In genomic region chr16:31143036-31143888, GRCh38 we compare ENCODE assay signal across 9 cellular contexts. TPM values are rescaled to one million over a fixed set of nuclear protein-coding genes. Genes with fewer than 3 reads are reported as not detected.
DNase-seq lines count a peak whose midpoint lies in the region; ATAC-seq, FAIRE-seq and TF ChIP-seq lines count a peak whose summit lies in the region.
"Had no signal": no experiment of that assay in that cellular context is flagged by ENCODE, and none has a peak within 500 bp of the region (broad histone marks: within the 10 kb centered on the region; RNA-seq: fewer than 3 reads in every experiment).

No MANE protein-coding gene starts in this region.

- H3K4me1 Mint-ChIP-seq in GM23338 (peaks cover 34% of the 10 kb centered on the region), T-helper 17 cell (peaks cover 11% of the 10 kb centered on the region)

- no peaks in the 10 kb centered on the region for H4K20me1 ChIP-seq in GM23338 (replicated peaks; ENCODE audit: insufficient read depth)

- H3K36me3 Mint-ChIP-seq in GM23338 (ENCODE audit: low read depth), result no peaks in the 10 kb centered on the region; the same call in 2 of the 3 replicates
- H3K36me3 Mint-ChIP-seq in T-helper 17 cell (ENCODE audit: low read depth), result no peaks in the 10 kb centered on the region

- H3K9me2 ChIP-seq in GM23338 (ENCODE audit: insufficient read depth), result no peaks in the 10 kb centered on the region

- no peaks in the 10 kb centered on the region for H3K9me3 ChIP-seq in T-helper 17 cell (ENCODE audit: control insufficient read depth, low read length, poor library complexity, severe bottlenecking)
- no peaks in the 10 kb centered on the region for H3K9me3 ChIP-seq in small intestine (ENCODE audit: control insufficient read depth, low read depth)

- peak overlapping the region; percentile 87 for H2AFZ ChIP-seq in GM23338

- peaks cover 25% of the 10 kb centered on the region for H3K4me1 ChIP-seq in GM23338 (ENCODE audit: insufficient read depth)
- peaks cover 4 to 8% of the 10 kb centered on the region in 2 donors for H3K4me1 ChIP-seq in small intestine (ENCODE audit: control insufficient read depth in 2 of 2, insufficient read depth in 1 of 2, low read depth in 1 of 2, low read length in 1 of 2)

- FAIRE-seq in small intestine (lab: Jason Lieb, UNC), result no peak
- FAIRE-seq: islet of Langerhans had no signal

- H3K27ac Mint-ChIP-seq in GM23338 (no peak overlapping the region), T-helper 17 cell (peak overlapping the region; percentile 37)

- H3K27me3 Mint-ChIP-seq in GM23338 (ENCODE audit: insufficient read depth, low read depth, poor library complexity) (peaks cover 43% of the 10 kb centered on the region), T-helper 17 cell (peaks cover 16% of the 10 kb centered on the region)

- peaks cover 41% of the 10 kb centered on the region for H3K27me3 ChIP-seq in GM23338 (ENCODE audit: insufficient read depth)
- no peaks in the 10 kb centered on the region for H3K27me3 ChIP-seq in small intestine (ENCODE audit: control insufficient read depth in 2 of 2, insufficient read depth in 2 of 2, low read length in 2 of 2)

- 0 out of 2 replicates have a peak, but pooled peaks cover 11% of the 10 kb centered on the region for H3F3A ChIP-seq in GM23338 (replicated peaks; ENCODE audit: low read depth)

- WGBS in small intestine, 3 donors, result 73 to 84% (median 79%) methylated on average over 22 to 25 of the region's 25 CpGs

- no peaks in the 10 kb centered on the region for H3K79me2 ChIP-seq in GM23338 (replicated peaks; ENCODE audit: insufficient read depth)

- no peaks in the 10 kb centered on the region; the same call in 1 of the 2 replicates for H3K36me3 ChIP-seq in GM23338 (ENCODE audit: insufficient read depth)
- no peaks in the 10 kb centered on the region for H3K36me3 ChIP-seq in small intestine (ENCODE audit: control insufficient read depth in 2 of 2, insufficient read depth in 2 of 2, low read length in 2 of 2)

- no peaks in the 10 kb centered on the region; the same call in 2 of the 3 replicates for H3K9me3 Mint-ChIP-seq in GM23338

- H3K4me2 ChIP-seq in GM23338, result peak overlapping the region; percentile 84

- ATAC-seq in GM23338 (no peak; the same call in 2 of the 3 replicates), T-helper 17 cell (no peak), GM18502 (IDR thresholded peaks at IDR 0.05; ENCODE audit: poor library complexity, unreplicated experiment) (no peak), HG03280 (IDR thresholded peaks at IDR 0.05; ENCODE audit: unreplicated experiment) (no peak)

- DNase-seq in GM23338 (ENCODE audit: low spot score), result peak; percentile 56
- no peak for DNase-seq in T-helper 17 cell
- no peak for DNase-seq in foreskin fibroblast
- no peak for DNase-seq in small intestine
- DNase-seq in NCI-H526 (lab: John Stamatoyannopoulos, UW), result no peak
- DNase-seq in NAMALWA (ENCODE audit: low spot score), result no peak

- H3K4me3 ChIP-seq in GM23338 (peak overlapping the region; percentile 61), foreskin fibroblast (ENCODE audit: low read depth in 1 of 2, low read length in 2 of 2) (peak overlapping the region; percentile 35 to 39), small intestine (ENCODE audit: low read depth in 1 of 2, low read length in 2 of 2) (peak overlapping the region in 1 of 2 donors; percentile 56)

- TF ChIP-seq CTCF in GM23338 (conservative IDR thresholded peaks at IDR 0.05; ENCODE audit: low read depth in 2 of 2), result peak; percentile 6 to 27; a peak in 2 of 4 replicates
- no peak for TF ChIP-seq CTCF in foreskin fibroblast (IDR thresholded peaks at IDR 0.05; ENCODE audit: low read depth, low read length)

- H3K4me3 Mint-ChIP-seq in GM23338 (peak overlapping the region; percentile 37; the same call in 2 of the 3 replicates), T-helper 17 cell (peak overlapping the region; percentile 80)

- no peak overlapping the region for H3K27ac ChIP-seq in GM23338 (ENCODE audit: low read depth)
- H3K27ac ChIP-seq in small intestine (ENCODE audit: low read depth in 1 of 2, low read length in 1 of 2), result peak overlapping the region; percentile 89 to 99

TF ChIP-seq in GM23338, 12 proteins besides CTCF, POLR2A, EP300 and RAD21 (continues in another document):
- no peak for TF ChIP-seq NANOG (IDR thresholded peaks at IDR 0.05; ENCODE audit: borderline replicate concordance)
- TF ChIP-seq EZH2 (IDR thresholded peaks at IDR 0.05; ENCODE audit: low read depth, unreplicated experiment), result no peak
- TF ChIP-seq ZNF462 (CRISPR knock-in tag; IDR thresholded peaks at IDR 0.05), result no peak
- no peak for TF ChIP-seq ZNF331 (CRISPR knock-in tag; IDR thresholded peaks at IDR 0.05; ENCODE audit: low read depth)

RNA-seq across cellular contexts. Expression of gene PRSS36, which starts 6.6 kb away (rescaled TPM):
- 1.3 and 1.4 TPM in 2 replicates for total RNA-seq in GM23338 (2014; rRNA removed; shearing (Covaris generic))
- 0.91 and 1.4 TPM in 2 replicates for polyA plus RNA-seq in GM23338 (2016; fragmentation: Nextera tagmentation; extraction: Ambion mirVana)
- under 1 TPM; 0.10 to 0.47 TPM for total RNA-seq in T-helper 17 cell
- 10 to 100 TPM in 2 of 3 donors, 1 to 10 TPM in 1; 4.1 to 19.2 (median 12.2) TPM for polyA plus RNA-seq in small intestine

RNA-seq across cellular contexts. Expression of gene PRSS8, which starts 7.7 kb away (rescaled TPM):
- 75.9 and 77.0 TPM in 2 replicates for total RNA-seq in GM23338 (2014; rRNA removed; shearing (Covaris generic))
- polyA plus RNA-seq in GM23338 (2016; fragmentation: Nextera tagmentation; extraction: Ambion mirVana) (59.2 and 65.3 TPM in 2 replicates), small intestine (100 to 1,000 TPM; 220 to 358 (median 225) TPM)
- not detected for total RNA-seq in T-helper 17 cell

RNA-seq across cellular contexts. Expression of gene KAT8, which starts 25.8 kb away (rescaled TPM):
- 84.8 and 85.4 TPM in 2 replicates for total RNA-seq in GM23338 (2014; rRNA removed; shearing (Covaris generic))
- polyA plus RNA-seq in GM23338 (2016; fragmentation: Nextera tagmentation; extraction: Ambion mirVana), result 47.6 and 50.9 TPM in 2 replicates
- total RNA-seq in T-helper 17 cell, result 10 to 100 TPM; 86.7 to 97.6 TPM
- 10 to 100 TPM; 43.7 to 44.3 (median 43.8) TPM for polyA plus RNA-seq in small intestine

RNA-seq across cellular contexts. Expression of gene BCKDK, which starts 35.1 kb away (rescaled TPM):
- 58.9 and 71.2 TPM in 2 replicates for total RNA-seq in GM23338 (2014; rRNA removed; shearing (Covaris generic))
- polyA plus RNA-seq in GM23338 (2016; fragmentation: Nextera tagmentation; extraction: Ambion mirVana) (35.9 and 36.1 TPM in 2 replicates), small intestine (10 to 100 TPM; 23.8 to 27.7 (median 27.5) TPM)
- 1 to 10 TPM; 8.5 to 9.9 TPM for total RNA-seq in T-helper 17 cell

RNA-seq across cellular contexts. Expression of gene FUS, which starts 36.7 kb away (rescaled TPM):
- 213 and 247 TPM in 2 replicates for total RNA-seq in GM23338 (2014; rRNA removed; shearing (Covaris generic))
- polyA plus RNA-seq in GM23338 (2016; fragmentation: Nextera tagmentation; extraction: Ambion mirVana) (528 and 553 TPM in 2 replicates), small intestine (100 to 1,000 TPM; 147 to 246 (median 172) TPM)
- total RNA-seq in T-helper 17 cell, result 100 to 1,000 TPM; 910 to 947 TPM

Comparison
In these comparisons a context has a peak if more than half of its experiments do, and no peak if none do; other contexts are left out.
1. RNA of gene PRSS8, which starts 7.7 kb away (total RNA-seq): 75.9 to 77.0 TPM in GM23338; not detected in T-helper 17 cell; every median in the first group is over 10 times any median in the second.